Comparison of ENCODE assay signal across 10 cellular contexts in the genomic region with DNA sequence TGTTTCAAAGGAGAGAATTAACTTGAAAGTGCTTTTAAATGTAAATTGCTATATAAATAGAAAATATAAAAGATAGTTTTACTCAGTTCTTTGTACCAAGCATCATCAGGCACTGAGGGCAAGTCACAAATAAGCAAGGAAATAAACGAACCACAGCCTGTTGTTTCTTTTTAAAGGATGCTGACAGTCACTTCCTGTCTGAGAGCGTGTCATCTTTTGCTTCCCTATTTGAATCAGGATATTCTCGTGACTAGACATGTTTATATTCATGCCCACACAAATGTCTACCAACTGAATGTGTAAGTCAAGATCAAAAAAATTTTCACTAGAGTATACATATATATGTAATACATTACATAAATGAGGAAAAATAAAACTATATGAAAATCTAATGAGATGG. TPM values are rescaled to one million over a fixed set of nuclear protein-coding genes. Genes with fewer than 3 reads are reported as not detected.
DNase-seq lines count a peak whose midpoint lies in the region; ATAC-seq and TF ChIP-seq lines count a peak whose summit lies in the region.
"Had no signal": no experiment of that assay in that cellular context is flagged by ENCODE, and none has a peak within 500 bp of the region (broad histone marks: within the 10 kb centered on the region; RNA-seq: fewer than 3 reads in every experiment).

No MANE protein-coding gene starts in this region.

- no peak overlapping the region for H3K27ac ChIP-seq in Peyer's patch
- H3K27ac ChIP-seq: HL-60 had no signal

- no peaks in the 10 kb centered on the region for H3K27me3 ChIP-seq in Peyer's patch

- no peaks in the 10 kb centered on the region for H3K36me3 ChIP-seq in Peyer's patch

- H3K9me3 Mint-ChIP-seq in endothelial cell (ENCODE audit: unreplicated experiment): no peaks in the 10 kb centered on the region

- H3K4me3 ChIP-seq in foreskin fibroblast (ENCODE audit: low read depth in 1 of 2, low read length in 2 of 2): no peak overlapping the region
- H3K4me3 ChIP-seq in Peyer's patch: no peak overlapping the region

- TF ChIP-seq CTCF in foreskin fibroblast (IDR thresholded peaks at IDR 0.05; ENCODE audit: low read depth, low read length) (no peak), Peyer's patch (IDR thresholded peaks at IDR 0.05) (no peak), endothelial cell (IDR thresholded peaks at IDR 0.05; ENCODE audit: unreplicated experiment) (no peak)

- no peaks in the 10 kb centered on the region for H3K36me3 Mint-ChIP-seq in endothelial cell (ENCODE audit: low read depth, unreplicated experiment)

- no peaks in the 10 kb centered on the region for H3K9me3 ChIP-seq in Peyer's patch

- peaks cover 3% of the 10 kb centered on the region for H3K4me1 Mint-ChIP-seq in endothelial cell (ENCODE audit: unreplicated experiment)

- H3K27me3 Mint-ChIP-seq in endothelial cell (ENCODE audit: unreplicated experiment): no peaks in the 10 kb centered on the region

- DNase-seq in EL (peak; percentile 16), foreskin fibroblast (peak; percentile 16 to 21), Peyer's patch (no peak), NCI-H1048 (lab: John Stamatoyannopoulos, UW) (no peak), endothelial cell (ENCODE audit: low spot score) (no peak), NCI-H1436 (lab: John Stamatoyannopoulos, UW) (no peak)
- DNase-seq: amniotic stem cell had no signal

- no peak overlapping the region for H3K27ac Mint-ChIP-seq in endothelial cell (ENCODE audit: unreplicated experiment)

- H3K4me3 Mint-ChIP-seq in endothelial cell (ENCODE audit: unreplicated experiment): no peak overlapping the region

- no peak for TF ChIP-seq POLR2A in Peyer's patch (IDR thresholded peaks at IDR 0.05)

- H3K4me1 ChIP-seq in Peyer's patch: no peaks in the 10 kb centered on the region

- ATAC-seq in GM21390 (IDR thresholded peaks at IDR 0.05; ENCODE audit: unreplicated experiment) (peak; percentile 84), HG03575 (IDR thresholded peaks at IDR 0.05; ENCODE audit: extremely low read depth, insufficient number of reproducible peaks, low FRiP score, unreplicated experiment) (peak; percentile 53)

RNA-seq across cellular contexts. Expression of gene SLC2A13, which starts 31.4 kb away (rescaled TPM):
- total RNA-seq in Peyer's patch: 10 to 100 TPM in 3 of 4 donors, 1 to 10 TPM in 1; 9.1 to 63.4 (median 33.1) TPM
- 15.8 TPM for total RNA-seq in endothelial cell (ENCODE audit: unreplicated experiment)

Comparison
In these comparisons a context has a peak if more than half of its experiments do, and no peak if none do; other contexts are left out.
1. DNase-seq: peak in EL (single experiment) and foreskin fibroblast (2 of 2); none in Peyer's patch (0 of 3), NCI-H1048 (single experiment), endothelial cell (single experiment) and NCI-H1436 (single experiment).